In the genomic region with DNA sequence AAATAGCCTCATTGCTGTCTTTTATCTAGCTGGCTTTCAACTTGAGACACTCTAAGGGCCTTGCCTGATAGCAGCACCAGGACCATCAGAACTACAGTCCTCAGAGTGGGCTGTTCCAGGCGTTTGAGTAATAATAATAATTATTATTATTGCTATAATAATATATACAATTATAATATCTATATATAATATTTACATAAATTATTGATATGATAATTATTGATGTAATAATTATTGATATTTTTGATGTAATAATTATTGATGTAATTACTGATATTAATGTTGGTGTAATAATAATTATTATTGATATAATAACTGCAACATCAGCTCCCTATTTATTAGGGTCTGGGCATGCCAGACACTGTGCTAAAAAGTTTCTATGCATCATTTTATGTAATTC, we compare ENCODE assay signal across 41 cellular contexts. TPM values are rescaled to one million over a fixed set of nuclear protein-coding genes. Genes with fewer than 3 reads are reported as not detected.
"Had no signal": no experiment of that assay in that cellular context is flagged by ENCODE, and none has a peak within 500 bp of the region (broad histone marks: within the 10 kb centered on the region; RNA-seq: fewer than 3 reads in every experiment).

No MANE protein-coding gene starts in this region.

- H3K9me3 ChIP-seq: adrenal gland, ascending aorta, body of pancreas, breast epithelium had no signal

- H3K27ac Mint-ChIP-seq: activated naive CD4-positive, alpha-beta T cell treated with anti-CD3 and anti-CD28 coated beads for 36 hours; activated naive CD4-positive, alpha-beta T cell treated with anti-CD3 and anti-CD28 coated beads, Interleukin-2, amount 10 ng/mL, durations not matched to agents 7 days and 5 days; activated naive CD4-positive, alpha-beta T cell treated with anti-CD3 and anti-CD28 coated beads, Interleukin-2, amount 50 U/mL, for 24 hours; activated naive CD4-positive, alpha-beta T cell treated with anti-CD3 and anti-CD28 coated beads, Interleukin-2, amount 50 U/mL, for 72 hours; activated naive CD8-positive, alpha-beta T cell; activated naive CD8-positive, alpha-beta T cell treated with anti-CD3 and anti-CD28 coated beads for 36 hours; activated naive CD8-positive, alpha-beta T cell treated with anti-CD3 and anti-CD28 coated beads, Interleukin-2, amount 10 ng/mL, durations not matched to agents 7 days and 5 days; activated naive CD8-positive, alpha-beta T cell treated with anti-CD3 and anti-CD28 coated beads, Interleukin-2, amount 50 U/mL, for 24 hours; activated T-cell treated with anti-CD3 and anti-CD28 coated beads, Interleukin-2, amount 50 U/mL, for 24 hours; activated T-helper 1 cell treated with anti-CD3 and anti-CD28 coated beads, Interleukin-12 subunit alpha, Interleukin-12 subunit beta, Interleukin-2, Interleukin-4 antibody, amounts not matched to agents 30 ng/mL and 10 ng/mL and 1 ng/mL, durations not matched to agents 14 hours and 24 hours and 36 hours; activated T-helper 17 cell treated with anti-CD3 and anti-CD28 coated beads, Interleukin-2, amount 50 U/mL, for 72 hours; activated T-helper 2 cell treated with anti-CD3 and anti-CD28 coated beads, Interferon-gamma antibody, Interleukin-2, Interleukin-4, amounts not matched to agents 10 μg/mL and 5 μg/mL and 100 μg/mL, durations not matched to agents 14 hours and 24 hours and 36 hours; brain had no signal

- H3K36me3 ChIP-seq: adrenal gland, ascending aorta, brain microvascular endothelial cell, breast epithelium, cardiac muscle cell had no signal

- H3K4me1 ChIP-seq: adrenal gland, ascending aorta, body of pancreas, breast epithelium had no signal

- H3K4me3 ChIP-seq: adrenal gland, ascending aorta, body of pancreas, breast epithelium, cardiac muscle cell had no signal

- H3K27me3 ChIP-seq: ascending aorta, body of pancreas, brain microvascular endothelial cell had no signal

- ATAC-seq: activated naive CD4-positive, alpha-beta T cell treated with anti-CD3 and anti-CD28 coated beads, Interleukin-2, amount 50 U/mL, for 72 hours; activated naive CD8-positive, alpha-beta T cell treated with anti-CD3 and anti-CD28 coated beads, Interleukin-2, amount 50 U/mL, for 24 hours; activated T-cell treated with anti-CD3 and anti-CD28 coated beads, Interleukin-2, amount 50 U/mL, for 4 hours; activated T-helper 17 cell treated with anti-CD3 and anti-CD28 coated beads, Interleukin-2, amount 50 U/mL, for 72 hours; body of pancreas had no signal

- H3K36me3 Mint-ChIP-seq: activated naive CD4-positive, alpha-beta T cell treated with anti-CD3 and anti-CD28 coated beads, Interleukin-2, amount 10 ng/mL, durations not matched to agents 7 days and 5 days; activated naive CD4-positive, alpha-beta T cell treated with anti-CD3 and anti-CD28 coated beads, Interleukin-2, amount 50 U/mL, for 24 hours; activated naive CD4-positive, alpha-beta T cell treated with anti-CD3 and anti-CD28 coated beads, Interleukin-2, amount 50 U/mL, for 72 hours; activated naive CD8-positive, alpha-beta T cell; activated naive CD8-positive, alpha-beta T cell treated with anti-CD3 and anti-CD28 coated beads for 36 hours; activated naive CD8-positive, alpha-beta T cell treated with anti-CD3 and anti-CD28 coated beads, Interleukin-2, amount 10 ng/mL, durations not matched to agents 7 days and 5 days; brain had no signal

- H3K27ac ChIP-seq: adrenal gland, ascending aorta, body of pancreas, brain microvascular endothelial cell, breast epithelium, cardiac muscle cell had no signal

- DNase-seq: activated effector memory CD4-positive, alpha-beta T cell treated with anti-CD3 and anti-CD28 coated beads, Interleukin-2, amount 50 U/mL, for 16 hours; activated effector memory CD4-positive, alpha-beta T cell treated with Interleukin-2 at 50 U/mL for 16 hours; activated gamma-delta T cell; activated gamma-delta T cell treated with Interleukin-2 at 50 U/mL for 16 hours; activated naive CD4-positive, alpha-beta T cell; activated naive CD4-positive, alpha-beta T cell treated with anti-CD3 and anti-CD28 coated beads for 36 hours; activated naive CD4-positive, alpha-beta T cell treated with anti-CD3 and anti-CD28 coated beads, Interleukin-2, amount 10 ng/mL, durations not matched to agents 7 days and 5 days; activated naive CD4-positive, alpha-beta T cell treated with anti-CD3 and anti-CD28 coated beads, Interleukin-2, amount 50 U/mL, for 16 hours; activated naive CD4-positive, alpha-beta T cell treated with Interleukin-2 at 50 U/mL for 16 hours; activated naive CD8-positive, alpha-beta T cell treated with anti-CD3 and anti-CD28 coated beads for 36 hours; activated naive CD8-positive, alpha-beta T cell treated with anti-CD3 and anti-CD28 coated beads, Interleukin-2, amount 50 U/mL, for 24 hours; activated T-cell treated with anti-CD3 and anti-CD28 coated beads, Interleukin-2, amount 50 U/mL, for 1 hour; activated T-cell treated with anti-CD3 and anti-CD28 coated beads, Interleukin-2, amount 50 U/mL, for 24 hours; activated T-cell treated with anti-CD3 and anti-CD28 coated beads, Interleukin-2, amount 50 U/mL, for 4 hours; activated T-cell treated with anti-CD3 and anti-CD28 coated beads, Interleukin-2, amount 50 U/mL, for 48 hours; adrenal gland; amniotic stem cell; amygdala; anterior cingulate cortex; brain microvascular endothelial cell; caudate nucleus; central memory CD4-positive, alpha-beta T cell; cerebellar nuclear complex had no signal

- H3K4me3 Mint-ChIP-seq: activated naive CD4-positive, alpha-beta T cell treated with anti-CD3 and anti-CD28 coated beads for 36 hours; activated naive CD4-positive, alpha-beta T cell treated with anti-CD3 and anti-CD28 coated beads, Interleukin-2, amount 10 ng/mL, durations not matched to agents 7 days and 5 days; activated naive CD4-positive, alpha-beta T cell treated with anti-CD3 and anti-CD28 coated beads, Interleukin-2, amount 50 U/mL, for 24 hours; activated naive CD8-positive, alpha-beta T cell; activated naive CD8-positive, alpha-beta T cell treated with anti-CD3 and anti-CD28 coated beads for 36 hours; activated naive CD8-positive, alpha-beta T cell treated with anti-CD3 and anti-CD28 coated beads, Interleukin-2, amount 10 ng/mL, durations not matched to agents 7 days and 5 days; activated naive CD8-positive, alpha-beta T cell treated with anti-CD3 and anti-CD28 coated beads, Interleukin-2, amount 50 U/mL, for 24 hours; activated T-cell treated with anti-CD3 and anti-CD28 coated beads, Interleukin-2, amount 50 U/mL, for 24 hours; activated T-cell treated with anti-CD3 and anti-CD28 coated beads, Interleukin-2, amount 50 U/mL, for 4 hours; activated T-helper 1 cell treated with anti-CD3 and anti-CD28 coated beads, Interleukin-12 subunit alpha, Interleukin-12 subunit beta, Interleukin-2, Interleukin-4 antibody, amounts not matched to agents 30 ng/mL and 10 ng/mL and 1 ng/mL, durations not matched to agents 14 hours and 24 hours and 36 hours; activated T-helper 17 cell treated with anti-CD3 and anti-CD28 coated beads, Interleukin-2, amount 50 U/mL, for 72 hours; brain; central memory CD8-positive, alpha-beta T cell had no signal

- H3K9me3 Mint-ChIP-seq: activated naive CD4-positive, alpha-beta T cell treated with anti-CD3 and anti-CD28 coated beads for 36 hours; activated naive CD4-positive, alpha-beta T cell treated with anti-CD3 and anti-CD28 coated beads, Interleukin-2, amount 10 ng/mL, durations not matched to agents 7 days and 5 days; activated naive CD4-positive, alpha-beta T cell treated with anti-CD3 and anti-CD28 coated beads, Interleukin-2, amount 50 U/mL, for 24 hours; activated naive CD4-positive, alpha-beta T cell treated with anti-CD3 and anti-CD28 coated beads, Interleukin-2, amount 50 U/mL, for 72 hours; activated naive CD8-positive, alpha-beta T cell treated with anti-CD3 and anti-CD28 coated beads for 36 hours; activated naive CD8-positive, alpha-beta T cell treated with anti-CD3 and anti-CD28 coated beads, Interleukin-2, amount 10 ng/mL, durations not matched to agents 7 days and 5 days; activated naive CD8-positive, alpha-beta T cell treated with anti-CD3 and anti-CD28 coated beads, Interleukin-2, amount 50 U/mL, for 24 hours; activated T-cell treated with anti-CD3 and anti-CD28 coated beads, Interleukin-2, amount 50 U/mL, for 24 hours; activated T-cell treated with anti-CD3 and anti-CD28 coated beads, Interleukin-2, amount 50 U/mL, for 4 hours; activated T-helper 1 cell treated with anti-CD3 and anti-CD28 coated beads, Interleukin-12 subunit alpha, Interleukin-12 subunit beta, Interleukin-2, Interleukin-4 antibody, amounts not matched to agents 30 ng/mL and 10 ng/mL and 1 ng/mL, durations not matched to agents 14 hours and 24 hours and 36 hours; activated T-helper 17 cell treated with anti-CD3 and anti-CD28 coated beads, Interleukin-2, amount 50 U/mL, for 72 hours; activated T-helper 2 cell treated with anti-CD3 and anti-CD28 coated beads, Interferon-gamma antibody, Interleukin-2, Interleukin-4, amounts not matched to agents 10 μg/mL and 5 μg/mL and 100 μg/mL, durations not matched to agents 14 hours and 24 hours and 36 hours; brain; central memory CD8-positive, alpha-beta T cell had no signal

- H3K4me1 Mint-ChIP-seq: activated naive CD4-positive, alpha-beta T cell treated with anti-CD3 and anti-CD28 coated beads, Interleukin-2, amount 10 ng/mL, durations not matched to agents 7 days and 5 days; activated naive CD4-positive, alpha-beta T cell treated with anti-CD3 and anti-CD28 coated beads, Interleukin-2, amount 50 U/mL, for 24 hours; activated naive CD8-positive, alpha-beta T cell treated with anti-CD3 and anti-CD28 coated beads for 36 hours; activated naive CD8-positive, alpha-beta T cell treated with anti-CD3 and anti-CD28 coated beads, Interleukin-2, amount 10 ng/mL, durations not matched to agents 7 days and 5 days; activated naive CD8-positive, alpha-beta T cell treated with anti-CD3 and anti-CD28 coated beads, Interleukin-2, amount 50 U/mL, for 24 hours; activated T-helper 17 cell treated with anti-CD3 and anti-CD28 coated beads, Interleukin-2, amount 50 U/mL, for 72 hours; central memory CD8-positive, alpha-beta T cell had no signal

- H3K27me3 Mint-ChIP-seq: activated naive CD8-positive, alpha-beta T cell had no signal

- FAIRE-seq: astrocyte, bronchial epithelial cell had no signal

RNA-seq across cellular contexts. Expression of a gene that starts 25.6 kb away (rescaled TPM):
- total RNA-seq: activated naive CD4-positive, alpha-beta T cell treated with anti-CD3 and anti-CD28 coated beads for 36 hours; activated naive CD8-positive, alpha-beta T cell treated with anti-CD3 and anti-CD28 coated beads for 36 hours; activated naive CD8-positive, alpha-beta T cell treated with anti-CD3 and anti-CD28 coated beads, Interleukin-2, amount 10 ng/mL, durations not matched to agents 7 days and 5 days; activated T-cell treated with anti-CD3 and anti-CD28 coated beads, Interleukin-2, amount 50 U/mL, for 4 hours; activated T-helper 1 cell treated with anti-CD3 and anti-CD28 coated beads, Interleukin-12 subunit alpha, Interleukin-12 subunit beta, Interleukin-2, Interleukin-4 antibody, amounts not matched to agents 30 ng/mL and 10 ng/mL and 1 ng/mL, durations not matched to agents 14 hours and 24 hours and 36 hours; activated T-helper 2 cell treated with anti-CD3 and anti-CD28 coated beads, Interferon-gamma antibody, Interleukin-2, Interleukin-4, amounts not matched to agents 10 μg/mL and 5 μg/mL and 100 μg/mL, durations not matched to agents 14 hours and 24 hours and 36 hours; aorta; ascending aorta; body of pancreas; bronchial epithelial cell; cardiac septum; chondrocyte had no signal
